ENCODE assay signal across 36 cellular contexts in genomic region chr2:15776992-15777702, GRCh38.
"Had no signal": no experiment of that assay in that cellular context is flagged by ENCODE, and none has a peak within 500 bp of the region (broad histone marks: within the 10 kb centered on the region; RNA-seq: fewer than 3 reads in every experiment).

No MANE protein-coding gene starts in this region.

- H3K4me1 Mint-ChIP-seq: activated B cell treated with CpG ODN at 0.5 μM for 24 hours; activated CD4-positive, alpha-beta T cell treated with anti-CD3 and anti-CD28 coated beads, Interleukin-2, amount 10 ng/mL, durations not matched to agents 24 days and 14 days; activated naive CD8-positive, alpha-beta T cell treated with anti-CD3 and anti-CD28 coated beads for 36 hours; activated T-helper 17 cell treated with anti-CD3 and anti-CD28 coated beads, Interleukin-2, amount 50 U/mL, for 72 hours had no signal

- H3K36me3 ChIP-seq: adrenal gland, brain microvascular endothelial cell, breast epithelium had no signal

- H3K27me3 ChIP-seq: adrenal gland, body of pancreas, brain microvascular endothelial cell, breast epithelium had no signal

- DNase-seq: activated B cell treated with CpG ODN at 0.5 μM for 24 hours; activated CD4-positive, alpha-beta memory T cell treated with anti-CD3 and anti-CD28 coated beads for 36 hours; activated CD4-positive, alpha-beta T cell treated with anti-CD3 and anti-CD28 coated beads for 4 hours; activated CD4-positive, alpha-beta T cell treated with anti-CD3 and anti-CD28 coated beads, Interleukin-2, amount 10 ng/mL, durations not matched to agents 24 days and 14 days; activated CD4-positive, alpha-beta T cell treated with anti-CD3 and anti-CD28 coated beads, Interleukin-2, amount 50 U/mL, for 1 hour; activated CD4-positive, alpha-beta T cell treated with anti-CD3 and anti-CD28 coated beads, Interleukin-2, amount 50 U/mL, for 4 hours; activated CD4-positive, CD25-positive, alpha-beta regulatory T cell treated with anti-CD3 and anti-CD28 coated beads, Interleukin-2, amount 50 U/mL, for 72 hours; activated CD8-positive, alpha-beta memory T cell treated with anti-CD3 and anti-CD28 coated beads, Interleukin-2, amount 50 U/mL, for 4 hours; activated CD8-positive, alpha-beta T cell treated with anti-CD3 and anti-CD28 coated beads for 36 hours; activated effector memory CD4-positive, alpha-beta T cell treated with anti-CD3 and anti-CD28 coated beads, Interleukin-2, amount 50 U/mL, for 16 hours; activated gamma-delta T cell treated with Interleukin-2 at 50 U/mL for 16 hours; activated naive CD4-positive, alpha-beta T cell; activated naive CD4-positive, alpha-beta T cell treated with anti-CD3 and anti-CD28 coated beads for 36 hours; activated naive CD4-positive, alpha-beta T cell treated with anti-CD3 and anti-CD28 coated beads, Interleukin-2, amount 50 U/mL, for 16 hours; activated naive CD8-positive, alpha-beta T cell treated with anti-CD3 and anti-CD28 coated beads for 36 hours; activated T-cell treated with anti-CD3 and anti-CD28 coated beads for 4 hours; activated T-cell treated with anti-CD3 and anti-CD28 coated beads, Interleukin-2, amount 50 U/mL, for 1 hour; activated T-cell treated with anti-CD3 and anti-CD28 coated beads, Interleukin-2, amount 50 U/mL, for 4 hours; activated T-cell treated with anti-CD3 and anti-CD28 coated beads, Interleukin-2, amount 50 U/mL, for 72 hours; adrenal gland; amniotic stem cell; aorta; body of pancreas; brain microvascular endothelial cell; central memory CD4-positive, alpha-beta T cell; T-helper 2 cell; T-helper 9 cell had no signal

- H3K36me3 Mint-ChIP-seq: activated CD4-positive, alpha-beta memory T cell treated with anti-CD3 and anti-CD28 coated beads for 36 hours; activated naive CD4-positive, alpha-beta T cell treated with anti-CD3 and anti-CD28 coated beads, Interleukin-2, amount 50 U/mL, for 72 hours; activated naive CD8-positive, alpha-beta T cell treated with anti-CD3 and anti-CD28 coated beads for 36 hours had no signal

- H3K27ac ChIP-seq: adrenal gland, body of pancreas, brain microvascular endothelial cell, breast epithelium, VCaP had no signal

- H3K27ac Mint-ChIP-seq: activated B cell treated with CpG ODN at 0.5 μM for 24 hours; activated CD4-positive, alpha-beta memory T cell treated with anti-CD3 and anti-CD28 coated beads for 36 hours; activated CD4-positive, alpha-beta T cell treated with anti-CD3 and anti-CD28 coated beads, Interleukin-2, amount 10 ng/mL, durations not matched to agents 24 days and 14 days; activated CD8-positive, alpha-beta T cell treated with anti-CD3 and anti-CD28 coated beads for 36 hours; activated naive CD4-positive, alpha-beta T cell treated with anti-CD3 and anti-CD28 coated beads for 36 hours; activated naive CD4-positive, alpha-beta T cell treated with anti-CD3 and anti-CD28 coated beads, Interleukin-2, amount 50 U/mL, for 72 hours; activated naive CD8-positive, alpha-beta T cell treated with anti-CD3 and anti-CD28 coated beads for 36 hours; activated T-cell treated with anti-CD3 and anti-CD28 coated beads, Interleukin-2, amount 50 U/mL, for 72 hours; activated T-helper 1 cell treated with anti-CD3 and anti-CD28 coated beads, Interleukin-12 subunit alpha, Interleukin-12 subunit beta, Interleukin-2, Interleukin-4 antibody, amounts not matched to agents 30 ng/mL and 10 ng/mL and 1 ng/mL, durations not matched to agents 14 hours and 24 hours and 36 hours; activated T-helper 17 cell treated with anti-CD3 and anti-CD28 coated beads, Interleukin-2, amount 50 U/mL, for 72 hours; T-helper 1 cell treated with Interleukin-12 subunit alpha and Interleukin-12 subunit beta and Interleukin-4 antibody, amounts not matched to agents 30 μg/mL and 1 μg/mL, for 36 hours; T-helper 2 cell treated with Interferon-gamma antibody and Interleukin-4, amounts not matched to agents 5 μg/mL and 100 μg/mL, for 36 hours had no signal

- H3K4me3 ChIP-seq: adrenal gland, body of pancreas, breast epithelium had no signal

- FAIRE-seq: astrocyte, TTC549 had no signal

- H3K4me3 Mint-ChIP-seq: activated B cell treated with CpG ODN at 0.5 μM for 24 hours; activated CD4-positive, alpha-beta memory T cell treated with anti-CD3 and anti-CD28 coated beads for 36 hours; activated CD4-positive, alpha-beta T cell treated with anti-CD3 and anti-CD28 coated beads, Interleukin-2, amount 10 ng/mL, durations not matched to agents 24 days and 14 days; activated CD8-positive, alpha-beta T cell treated with anti-CD3 and anti-CD28 coated beads for 36 hours; activated naive CD4-positive, alpha-beta T cell treated with anti-CD3 and anti-CD28 coated beads for 36 hours; activated naive CD8-positive, alpha-beta T cell treated with anti-CD3 and anti-CD28 coated beads for 36 hours; activated T-cell treated with anti-CD3 and anti-CD28 coated beads, Interleukin-2, amount 50 U/mL, for 4 hours; activated T-cell treated with anti-CD3 and anti-CD28 coated beads, Interleukin-2, amount 50 U/mL, for 72 hours; activated T-helper 1 cell treated with anti-CD3 and anti-CD28 coated beads, Interleukin-12 subunit alpha, Interleukin-12 subunit beta, Interleukin-2, Interleukin-4 antibody, amounts not matched to agents 30 ng/mL and 10 ng/mL and 1 ng/mL, durations not matched to agents 14 hours and 24 hours and 36 hours; activated T-helper 17 cell treated with anti-CD3 and anti-CD28 coated beads, Interleukin-2, amount 50 U/mL, for 72 hours; T-helper 1 cell treated with Interleukin-12 subunit alpha and Interleukin-12 subunit beta and Interleukin-4 antibody, amounts not matched to agents 30 μg/mL and 1 μg/mL, for 36 hours; T-helper 2 cell treated with Interferon-gamma antibody and Interleukin-4, amounts not matched to agents 5 μg/mL and 100 μg/mL, for 36 hours had no signal

- H3K4me1 ChIP-seq: adrenal gland, body of pancreas, breast epithelium had no signal

- ATAC-seq: activated CD8-positive, alpha-beta T cell treated with anti-CD3 and anti-CD28 coated beads for 36 hours; activated naive CD4-positive, alpha-beta T cell treated with anti-CD3 and anti-CD28 coated beads, Interleukin-2, amount 50 U/mL, for 72 hours; activated T-cell treated with anti-CD3 and anti-CD28 coated beads, Interleukin-2, amount 50 U/mL, for 4 hours; activated T-cell treated with anti-CD3 and anti-CD28 coated beads, Interleukin-2, amount 50 U/mL, for 72 hours; activated T-helper 17 cell treated with anti-CD3 and anti-CD28 coated beads, Interleukin-2, amount 50 U/mL, for 72 hours; body of pancreas had no signal

- H3K9me3 Mint-ChIP-seq: activated B cell treated with CpG ODN at 0.5 μM for 24 hours; activated CD4-positive, alpha-beta memory T cell treated with anti-CD3 and anti-CD28 coated beads for 36 hours; activated CD4-positive, alpha-beta T cell treated with anti-CD3 and anti-CD28 coated beads, Interleukin-2, amount 10 ng/mL, durations not matched to agents 24 days and 14 days; activated CD8-positive, alpha-beta T cell treated with anti-CD3 and anti-CD28 coated beads for 36 hours; activated naive CD4-positive, alpha-beta T cell treated with anti-CD3 and anti-CD28 coated beads for 36 hours; activated naive CD4-positive, alpha-beta T cell treated with anti-CD3 and anti-CD28 coated beads, Interleukin-2, amount 50 U/mL, for 72 hours; activated naive CD8-positive, alpha-beta T cell treated with anti-CD3 and anti-CD28 coated beads for 36 hours; activated T-cell treated with anti-CD3 and anti-CD28 coated beads, Interleukin-2, amount 50 U/mL, for 4 hours; activated T-cell treated with anti-CD3 and anti-CD28 coated beads, Interleukin-2, amount 50 U/mL, for 72 hours; activated T-helper 1 cell treated with anti-CD3 and anti-CD28 coated beads, Interleukin-12 subunit alpha, Interleukin-12 subunit beta, Interleukin-2, Interleukin-4 antibody, amounts not matched to agents 30 ng/mL and 10 ng/mL and 1 ng/mL, durations not matched to agents 14 hours and 24 hours and 36 hours; activated T-helper 17 cell treated with anti-CD3 and anti-CD28 coated beads, Interleukin-2, amount 50 U/mL, for 72 hours; T-helper 1 cell treated with Interleukin-12 subunit alpha and Interleukin-12 subunit beta and Interleukin-4 antibody, amounts not matched to agents 30 μg/mL and 1 μg/mL, for 36 hours; T-helper 2 cell treated with Interferon-gamma antibody and Interleukin-4, amounts not matched to agents 5 μg/mL and 100 μg/mL, for 36 hours had no signal

- H3K27me3 Mint-ChIP-seq: activated B cell treated with CpG ODN at 0.5 μM for 24 hours; activated CD4-positive, alpha-beta memory T cell treated with anti-CD3 and anti-CD28 coated beads for 36 hours; activated naive CD8-positive, alpha-beta T cell treated with anti-CD3 and anti-CD28 coated beads for 36 hours had no signal

- H3K9me3 ChIP-seq: adrenal gland, body of pancreas, breast epithelium had no signal
